8 cellular contexts compared by ENCODE assay signal in the genomic region with DNA sequence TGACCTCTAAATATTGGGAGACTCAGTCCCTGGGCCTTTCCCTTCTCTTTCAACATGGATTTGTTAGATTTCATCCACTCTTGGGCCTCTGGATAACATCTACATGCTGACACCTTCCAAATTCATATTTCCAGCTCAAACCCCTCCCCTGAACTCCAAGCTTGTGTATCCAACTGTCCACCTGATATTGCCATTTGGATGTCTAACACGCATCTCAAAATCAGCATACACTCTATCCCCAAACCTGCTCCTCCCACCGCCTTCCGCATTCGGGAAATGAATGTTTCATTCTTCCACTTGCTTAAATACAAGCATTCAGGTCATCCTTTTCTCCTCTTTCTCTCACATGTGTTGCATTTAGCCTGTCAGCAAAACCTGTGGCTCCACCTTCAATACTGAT.
"Had no signal": no experiment of that assay in that cellular context is flagged by ENCODE, and none has a peak within 500 bp of the region (broad histone marks: within the 10 kb centered on the region; RNA-seq: fewer than 3 reads in every experiment).

No MANE protein-coding gene starts in this region.

- DNase-seq: GM23248, GOT3, H7, H9, HCEC 1CT, HFFc6 had no signal

- H3K9me3 ChIP-seq: HAP-1 had no signal

- H3K27ac ChIP-seq: GM23248 had no signal

- H3K4me1 ChIP-seq: HAP-1 had no signal

- H3K36me3 ChIP-seq: HAP-1 had no signal

- H3K4me3 ChIP-seq: GM23248, GM23338, HAP-1 had no signal
